In the genomic region with DNA sequence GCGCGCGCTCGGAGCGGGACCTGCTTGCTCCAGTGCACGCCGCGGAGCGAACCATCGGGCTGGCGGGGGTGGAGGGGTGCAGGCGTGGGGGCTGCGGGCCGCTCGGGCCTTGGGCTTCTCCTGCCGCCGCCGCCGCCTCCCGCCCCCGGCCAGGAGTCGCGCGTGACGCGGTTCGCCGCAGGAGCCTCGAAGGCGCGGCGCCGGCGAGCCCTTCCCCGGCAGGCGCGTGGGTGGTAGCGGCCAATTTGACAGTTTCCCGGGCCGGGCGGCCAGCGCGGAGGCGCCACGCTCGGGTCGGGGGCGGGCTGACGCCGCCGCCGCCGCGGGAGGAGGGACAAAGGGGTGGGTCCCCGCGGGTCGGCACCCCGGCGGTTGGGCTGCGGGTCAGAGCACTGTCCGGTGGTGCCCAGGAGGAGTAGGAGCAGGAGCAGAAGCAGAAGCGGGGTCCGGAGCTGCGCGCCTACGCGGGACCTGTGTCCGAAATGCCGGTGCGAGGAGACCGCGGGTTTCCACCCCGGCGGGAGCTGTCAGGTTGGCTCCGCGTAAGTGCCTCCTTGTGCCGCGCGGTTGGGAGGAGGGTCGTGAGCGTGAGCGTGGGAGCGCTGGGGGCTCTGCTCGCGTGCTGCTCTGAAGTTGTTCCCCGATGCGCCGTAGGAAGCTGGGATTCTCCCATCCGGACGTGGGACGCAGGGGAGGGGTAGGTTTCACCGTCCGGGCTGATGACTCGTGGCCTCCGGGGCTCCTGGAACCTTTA, we compare ENCODE assay signal across 8 cellular contexts.
DNase-seq lines count a peak whose midpoint lies in the region; ATAC-seq and TF ChIP-seq lines count a peak whose summit lies in the region.

A gene (plus strand): TSS at position 387 of the 754 bp plus-strand sequence. CDS start 96 bp downstream, at position 483.

- TF ChIP-seq CTCF in cardiac fibroblast (IDR thresholded peaks at IDR 0.05; ENCODE audit: low read depth, low read length): no peak

- no peaks in the 10 kb centered on the region for H3K9me3 Mint-ChIP-seq in T-helper 2 cell treated with Interferon-gamma antibody and Interleukin-4, amounts not matched to agents 5 μg/mL and 100 μg/mL, for 36 hours

- peaks cover 57% of the 10 kb centered on the region for H3K4me1 Mint-ChIP-seq in T-helper 2 cell treated with Interferon-gamma antibody and Interleukin-4, amounts not matched to agents 5 μg/mL and 100 μg/mL, for 36 hours (ENCODE audit: low read depth)

- peak within 1 kb of the TSS; percentile 85 to 88 for H3K4me3 ChIP-seq in cardiac fibroblast (replicated peaks in 1 of 2; ENCODE audit: low read depth in 2 of 2, low read length in 2 of 2)
- H3K4me3 ChIP-seq in skin epidermis: peak within 1 kb of the TSS; percentile 64 to 74 (median 65)

- H3K27ac Mint-ChIP-seq in T-helper 2 cell treated with Interferon-gamma antibody and Interleukin-4, amounts not matched to agents 5 μg/mL and 100 μg/mL, for 36 hours: peak within 1 kb of the TSS; percentile 76

- peaks cover 14% of the 10 kb centered on the region for H3K27me3 Mint-ChIP-seq in T-helper 2 cell treated with Interferon-gamma antibody and Interleukin-4, amounts not matched to agents 5 μg/mL and 100 μg/mL, for 36 hours (ENCODE audit: low read depth)

- ATAC-seq in GM19395 (IDR thresholded peaks at IDR 0.05; ENCODE audit: unreplicated experiment) (peak; percentile 49), HG03520 (IDR thresholded peaks at IDR 0.05; ENCODE audit: unreplicated experiment) (peak; percentile 33), GM18870 (IDR thresholded peaks at IDR 0.05; ENCODE audit: unreplicated experiment) (no peak)

- peak within 1 kb of the TSS; percentile 12 to 90 (median 81) for H3K27ac ChIP-seq in skin epidermis

- peaks cover 4% of the 10 kb centered on the region for H3K36me3 Mint-ChIP-seq in T-helper 2 cell treated with Interferon-gamma antibody and Interleukin-4, amounts not matched to agents 5 μg/mL and 100 μg/mL, for 36 hours (ENCODE audit: low read depth)

- H3K4me3 Mint-ChIP-seq in T-helper 2 cell treated with Interferon-gamma antibody and Interleukin-4, amounts not matched to agents 5 μg/mL and 100 μg/mL, for 36 hours: peak within 1 kb of the TSS; percentile 91

- DNase-seq in COLO829 (ENCODE audit: low spot score) (peak; percentile 38), cardiac fibroblast (ENCODE audit: low read depth in 2 of 2) (peak; percentile 80 to 86), iPS-NIHi7 (ENCODE audit: extremely low spot score) (peak; percentile 47)
- peak; percentile 80 for DNase-seq in T-helper 2 cell treated with Interferon-gamma antibody and Interleukin-4, amounts not matched to agents 5 μg/mL and 100 μg/mL, for 36 hours (ENCODE audit: low spot score)
